ENCODE assay signal across 29 cellular contexts in the genomic region with DNA sequence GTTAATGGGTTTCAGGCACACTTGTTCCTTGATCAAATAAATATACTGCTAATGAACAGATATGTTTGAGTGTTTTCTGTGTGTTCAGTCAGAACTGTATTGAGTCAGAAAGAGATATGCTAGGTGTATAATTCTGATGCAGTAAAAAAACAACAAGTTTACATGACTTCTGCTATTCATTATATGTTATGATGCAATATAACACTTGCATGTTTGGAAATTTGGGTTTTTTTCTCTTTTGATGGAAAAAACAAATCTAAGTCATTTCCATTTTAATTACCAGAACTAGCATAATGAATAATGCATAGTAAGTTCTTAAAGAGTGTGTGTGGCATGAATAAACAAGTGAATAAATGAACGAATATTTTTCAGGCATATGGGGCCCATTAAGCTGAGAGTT.
"Had no signal": no experiment of that assay in that cellular context is flagged by ENCODE, and none has a peak within 500 bp of the region (broad histone marks: within the 10 kb centered on the region; RNA-seq: fewer than 3 reads in every experiment).

No MANE protein-coding gene starts in this region.

- H3K27ac ChIP-seq: neutrophil, pancreas, prostate gland, skin epidermis, spleen, suprapubic skin, testis, tibial artery, transverse colon, vagina had no signal

- H3K4me2 ChIP-seq: smooth muscle cell had no signal

- H3K9me3 ChIP-seq: neutrophil, pancreas, prostate gland, suprapubic skin, testis, tibial artery, transverse colon, vagina had no signal

- H3K4me3 ChIP-seq: pancreas, prostate gland, skin epidermis, smooth muscle cell, spleen, suprapubic skin, testis, tibial artery, transverse colon, vagina had no signal

- H3K36me3 ChIP-seq: neutrophil, pancreas, prostate gland, spleen, suprapubic skin, tibial artery, transverse colon, vagina had no signal

- ATAC-seq: naive thymus-derived CD8-positive, alpha-beta T cell; natural killer cell treated with Interleukin-12 subunit alpha and Interleukin-12 subunit beta and Interleukin-15 and Interleukin-18, amount 100 ng/mL, for 72 hours; pancreas; right cardiac atrium; sciatic nerve; stimulated activated memory B cell treated with anti-CD40 and anti-IgM and Interleukin-4, amounts not matched to agents 10 μg/mL and 1 μg/mL and 100 μg/mL, for 72 hours; stimulated activated naive CD8-positive, alpha-beta T cell treated with anti-CD3 and anti-CD28 coated beads, Interleukin-15, amount 100 ng/mL, for 72 hours; stimulated activated naive CD8-positive, alpha-beta T cell treated with anti-CD3 and anti-CD28 coated beads, Interleukin-15, Interleukin-2, amounts not matched to agents 100 U/mL and 50 U/mL, for 24 hours had no signal

- H3K27me3 ChIP-seq: neutrophil, pancreas, spleen, suprapubic skin, testis, tibial artery, transverse colon, vagina had no signal

- DNase-seq: naive B cell; naive thymus-derived CD8-positive, alpha-beta T cell; nephron progenitor cell; nucleus accumbens; pancreas; right cardiac atrium; spleen; stimulated activated CD4-positive, alpha-beta T cell treated with anti-CD3 and anti-CD28 coated beads, Interleukin-12 subunit alpha, Interleukin-12 subunit beta, amount 100 ng/mL, for 4 hours; stimulated activated CD4-positive, alpha-beta T cell treated with anti-CD3 and anti-CD28 coated beads, Interleukin-1b, Interleukin-23, amount 100 ng/mL, for 48 hours; stimulated activated CD4-positive, alpha-beta T cell treated with anti-CD3 and anti-CD28 coated beads, Interleukin-4, amount 100 ng/mL, for 1 hour; stimulated activated CD4-positive, alpha-beta T cell treated with anti-CD3 and anti-CD28 coated beads, Interleukin-4, amount 100 ng/mL, for 4 hours; stimulated activated CD8-positive, alpha-beta memory T cell treated with anti-CD3 and anti-CD28 coated beads, Interleukin-4, amount 100 ng/mL, for 48 hours; stimulated activated naive CD4-positive, alpha-beta T cell; stimulated activated naive CD8-positive, alpha-beta T cell treated with anti-CD3 and anti-CD28 coated beads, Interleukin-15, amount 100 ng/mL, for 72 hours; stimulated activated naive CD8-positive, alpha-beta T cell treated with anti-CD3 and anti-CD28 coated beads, Interleukin-15, Interleukin-2, amounts not matched to agents 100 U/mL and 50 U/mL, for 24 hours; substantia nigra; testis; tibial artery; transverse colon had no signal

- H3K4me1 ChIP-seq: pancreas, prostate gland, spleen, suprapubic skin, testis, transverse colon, vagina had no signal

- FAIRE-seq: pancreas, urothelium cell line had no signal
